ENCODE assay signal across 7 cellular contexts in genomic region chr2:56077352-56077915, GRCh38.
A peak's percentile ranks its signal among the peaks of the same experiment; 100 is the strongest.
DNase-seq lines count a peak whose midpoint lies in the region; ATAC-seq and TF ChIP-seq lines count a peak whose summit lies in the region.

No MANE protein-coding gene starts in this region.

- 57 to 72% methylated on average over 6 of the region's 6 CpGs for WGBS in body of pancreas, 2 donors

- H3K9me3 ChIP-seq in Loucy (ENCODE audit: insufficient read depth, low read depth, low read length) (no peaks in the 10 kb centered on the region), body of pancreas (no peaks in the 10 kb centered on the region), T-helper 17 cell (ENCODE audit: control insufficient read depth, low read length, poor library complexity, severe bottlenecking) (no peaks in the 10 kb centered on the region)

- no peaks in the 10 kb centered on the region for H3K79me2 ChIP-seq in Loucy (ENCODE audit: insufficient read depth, low read length)

- no peak overlapping the region for H2AFZ ChIP-seq in Loucy (ENCODE audit: low read length)

- H3K27ac Mint-ChIP-seq in nephron progenitor cell (no peak overlapping the region), T-helper 17 cell (no peak overlapping the region)

- peaks cover 10% of the 10 kb centered on the region for H3K27me3 Mint-ChIP-seq in nephron progenitor cell (ENCODE audit: low read depth, poor library complexity)
- H3K27me3 Mint-ChIP-seq in T-helper 17 cell, result no peaks in the 10 kb centered on the region

- no peak for TF ChIP-seq POLR2A in body of pancreas (IDR thresholded peaks at IDR 0.05)

- intact Hi-C loops in body of pancreas (cut with DNase I), result no loop called here

- no peak for DNase-seq in GM12864 (ENCODE audit: low read depth)
- DNase-seq in body of pancreas, result peak; percentile 35 to 64 (median 41)
- peak; percentile 51 for DNase-seq in nephron progenitor cell
- no peak for DNase-seq in mucosa of gallbladder (ENCODE audit: low spot score)
- no peak for DNase-seq in T-helper 17 cell
- DNase-seq in DMS79 treated with DMSO at 0.1 percent for 48 hours (lab: John Stamatoyannopoulos, UW), result no peak

- H3K9me2 ChIP-seq in Loucy (replicated peaks; ENCODE audit: low read depth, low read length), result no peaks in the 10 kb centered on the region

- no peak overlapping the region for H3K27ac ChIP-seq in body of pancreas

- no peaks in the 10 kb centered on the region for H3K4me1 ChIP-seq in Loucy (ENCODE audit: insufficient read depth, low read length, poor library complexity, severe bottlenecking)
- H3K4me1 ChIP-seq in body of pancreas, result no peaks in the 10 kb centered on the region

- peaks cover 16% of the 10 kb centered on the region for H3K9me3 Mint-ChIP-seq in nephron progenitor cell

- H3K9ac ChIP-seq in Loucy (ENCODE audit: low read depth, low read length, poor library complexity, severe bottlenecking), result no peak overlapping the region

- no peak for ATAC-seq in body of pancreas
- ATAC-seq in T-helper 17 cell, result no peak

- H4K20me1 ChIP-seq in Loucy (ENCODE audit: insufficient read depth, low read length, poor library complexity, severe bottlenecking), result no peaks in the 10 kb centered on the region

- no peak overlapping the region for H3K4me3 ChIP-seq in GM12864 (ENCODE audit: low read depth, low read length)
- H3K4me3 ChIP-seq in Loucy (ENCODE audit: low read length, poor library complexity, severe bottlenecking), result no peak overlapping the region
- no peak overlapping the region for H3K4me3 ChIP-seq in body of pancreas

- H3K27me3 ChIP-seq in Loucy (ENCODE audit: insufficient read depth, low read length, poor library complexity, severe bottlenecking) (no peaks in the 10 kb centered on the region), body of pancreas (no peaks in the 10 kb centered on the region)

- H3K4me1 Mint-ChIP-seq in nephron progenitor cell (no peaks in the 10 kb centered on the region), T-helper 17 cell (no peaks in the 10 kb centered on the region)

- H3K4me3 Mint-ChIP-seq in nephron progenitor cell (no peak overlapping the region), T-helper 17 cell (no peak overlapping the region)

- no peak overlapping the region for H3K4me2 ChIP-seq in Loucy (ENCODE audit: low read depth, low read length, poor library complexity, severe bottlenecking)

- H3F3A ChIP-seq in Loucy (ENCODE audit: low read depth), result no peaks in the 10 kb centered on the region

- H3K36me3 Mint-ChIP-seq in nephron progenitor cell (ENCODE audit: low read depth), result no peaks in the 10 kb centered on the region
- H3K36me3 Mint-ChIP-seq in T-helper 17 cell (ENCODE audit: low read depth), result no peaks in the 10 kb centered on the region

- peak; percentile 45 for TF ChIP-seq CTCF in GM12864 (IDR thresholded peaks at IDR 0.05; ENCODE audit: low read depth, low read length, missing control alignments)
- TF ChIP-seq CTCF in Loucy (conservative IDR thresholded peaks at IDR 0.05; ENCODE audit: low read length), result peak; percentile 75
- TF ChIP-seq CTCF in body of pancreas (IDR thresholded peaks at IDR 0.05), result peak; percentile 24 to 60 (median 45)
- peak; percentile 63 for TF ChIP-seq CTCF in nephron progenitor cell (IDR thresholded peaks at IDR 0.05)

- H3K36me3 ChIP-seq in Loucy (ENCODE audit: insufficient read depth, low read length) (no peaks in the 10 kb centered on the region), body of pancreas (replicated peaks in 1 of 2; ENCODE audit: insufficient read depth in 1 of 2, low read depth in 2 of 2) (no peaks in the 10 kb centered on the region)

Comparison
In these comparisons a context has a peak if more than half of its experiments do, and no peak if none do; other contexts are left out.
1. DNase-seq: peak in body of pancreas (4 of 4) and nephron progenitor cell (single experiment); none in GM12864 (single experiment), mucosa of gallbladder (single experiment), T-helper 17 cell (0 of 3) and DMS79 treated with DMSO at 0.1 percent for 48 hours (single experiment).
2. Peak in every context shown above with its lines, with median percentiles within 50 percentile points of each other: CTCF ChIP-seq.